In the genomic region with DNA sequence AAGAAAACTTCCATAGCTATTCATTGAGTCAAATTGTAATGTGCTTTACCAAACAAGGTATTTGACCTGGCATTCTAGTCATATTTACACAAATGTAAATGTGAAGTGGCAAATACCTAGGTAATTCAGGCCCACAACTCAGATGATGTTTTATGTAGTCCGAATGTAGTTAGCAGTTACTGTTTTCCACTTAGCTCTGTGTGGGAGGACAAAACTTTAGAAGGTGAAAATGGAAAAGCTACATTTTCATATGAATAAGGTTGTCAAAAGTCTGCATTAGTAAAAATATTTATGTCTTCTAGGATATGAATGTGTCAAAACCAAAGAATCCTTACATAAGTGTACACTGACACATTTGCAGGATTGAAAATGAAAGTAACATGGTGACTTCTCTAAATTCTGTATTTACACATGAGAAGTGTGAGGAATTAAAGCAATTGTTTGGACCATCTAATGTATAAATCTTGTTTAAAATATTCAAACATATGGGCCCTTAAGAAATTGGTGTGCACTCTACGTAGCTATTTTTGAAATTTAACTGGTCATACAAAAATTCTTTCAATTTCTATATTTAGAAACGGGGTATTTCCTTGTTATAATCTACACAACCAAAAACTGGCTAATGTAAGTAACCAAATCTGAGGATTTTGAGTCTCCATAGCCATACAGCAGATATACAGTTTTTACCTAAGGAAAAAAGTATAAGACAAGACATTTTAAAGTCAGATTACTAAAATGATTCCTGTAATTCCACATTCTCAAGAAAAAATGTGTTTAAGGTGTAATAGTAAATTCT, we compare ENCODE assay signal across 8 cellular contexts. TPM values are rescaled to one million over a fixed set of nuclear protein-coding genes. Genes with fewer than 3 reads are reported as not detected.
DNase-seq lines count a peak whose midpoint lies in the region; ATAC-seq, FAIRE-seq and TF ChIP-seq lines count a peak whose summit lies in the region.

No MANE protein-coding gene starts in this region.

- H3K9ac ChIP-seq in PC-3 (ENCODE audit: low read length), result peak overlapping the region; percentile 99

- POLR2A ChIA-PET in PC-3 (lab: Charles Lee; ENCODE audit: unreplicated experiment), result no interaction called here

- TF ChIP-seq CTCF in PC-3 (conservative IDR thresholded peaks at IDR 0.05; ENCODE audit: low read depth, low read length), result no peak
- TF ChIP-seq CTCF in coronary artery (IDR thresholded peaks at IDR 0.05), result no peak
- no peak for TF ChIP-seq CTCF in neural crest cell (conservative IDR thresholded peaks at IDR 0.05)

- H3K36me3 Mint-ChIP-seq in stimulated activated naive CD8-positive, alpha-beta T cell treated with anti-CD3 and anti-CD28 coated beads, Interleukin-15, Interleukin-2, amounts not matched to agents 100 ng/mL and 50 ng/mL, for 24 hours (ENCODE audit: low read depth), result peaks cover 64% of the 10 kb centered on the region
- peaks cover 18% of the 10 kb centered on the region for H3K36me3 Mint-ChIP-seq in neural crest cell (ENCODE audit: low read depth)

- H3K9me2 ChIP-seq in PC-3 (replicated peaks; ENCODE audit: low read length), result no peaks in the 10 kb centered on the region

- peaks cover 88% of the 10 kb centered on the region for H3K79me2 ChIP-seq in PC-3 (ENCODE audit: low read length)

- no peak overlapping the region for H2AFZ ChIP-seq in PC-3 (ENCODE audit: low read length)

- peaks cover 4% of the 10 kb centered on the region for H3K27me3 Mint-ChIP-seq in stimulated activated naive CD8-positive, alpha-beta T cell treated with anti-CD3 and anti-CD28 coated beads, Interleukin-15, Interleukin-2, amounts not matched to agents 100 ng/mL and 50 ng/mL, for 24 hours
- H3K27me3 Mint-ChIP-seq in neural crest cell (ENCODE audit: low read depth), result peaks cover 2% of the 10 kb centered on the region

- H3K9me3 ChIP-seq in PC-3 (ENCODE audit: low read length), result no peaks in the 10 kb centered on the region

- no peak for ATAC-seq in stimulated activated naive CD8-positive, alpha-beta T cell treated with anti-CD3 and anti-CD28 coated beads, Interleukin-15, Interleukin-2, amounts not matched to agents 100 U/mL and 50 U/mL, for 24 hours
- ATAC-seq in PC-3, result no peak
- no peak for ATAC-seq in GM19035 (IDR thresholded peaks at IDR 0.05; ENCODE audit: unreplicated experiment)

- H3K4me2 ChIP-seq in PC-3 (ENCODE audit: low read length), result peak overlapping the region; percentile 88

- H3K4me3 ChIP-seq in PC-3 (ENCODE audit: low read length), result peak overlapping the region; percentile 94
- peak overlapping the region; percentile 84 for H3K4me3 ChIP-seq in coronary artery

- FAIRE-seq in HTR-8/SVneo (lab: Jason Lieb, UNC), result no peak

- H3F3A ChIP-seq in PC-3 (ENCODE audit: low read length, unreplicated experiment), result peaks cover 9% of the 10 kb centered on the region

- BruUV-seq in PC-3 (replicated peaks; lab: Mats Ljungman, UMichigan), result no TSS peak

- peak overlapping the region; percentile 98 for H3K4me3 Mint-ChIP-seq in stimulated activated naive CD8-positive, alpha-beta T cell treated with anti-CD3 and anti-CD28 coated beads, Interleukin-15, Interleukin-2, amounts not matched to agents 100 ng/mL and 50 ng/mL, for 24 hours
- H3K4me3 Mint-ChIP-seq in neural crest cell, result peak overlapping the region; percentile 94

- peaks cover 21% of the 10 kb centered on the region for H3K36me3 ChIP-seq in PC-3 (ENCODE audit: low read depth, low read length)

- no peaks in the 10 kb centered on the region for H3K27me3 ChIP-seq in PC-3 (ENCODE audit: low read length)

- in situ Hi-C loops in G401 (cut with HindIII; ENCODE audit: low sequenced_read_pairs), result no loop called here

- CTCF ChIA-PET in PC-3 (lab: Charles Lee), result no interaction called here

- no peak for DNase-seq in stimulated activated naive CD8-positive, alpha-beta T cell treated with anti-CD3 and anti-CD28 coated beads, Interleukin-15, Interleukin-2, amounts not matched to agents 100 U/mL and 50 U/mL, for 24 hours
- DNase-seq in PC-3 (peak; percentile 36), coronary artery (ENCODE audit: low spot score) (no peak), neural crest cell (ENCODE audit: low read depth, low spot score) (no peak), HTR-8/SVneo (ENCODE audit: insufficient read length, low spot score) (no peak), G401 (ENCODE audit: low spot score) (no peak)

- no peaks in the 10 kb centered on the region for H3K9me3 Mint-ChIP-seq in stimulated activated naive CD8-positive, alpha-beta T cell treated with anti-CD3 and anti-CD28 coated beads, Interleukin-15, Interleukin-2, amounts not matched to agents 100 ng/mL and 50 ng/mL, for 24 hours
- H3K9me3 Mint-ChIP-seq in neural crest cell, result no peaks in the 10 kb centered on the region

- peaks cover 57% of the 10 kb centered on the region for H3K4me1 Mint-ChIP-seq in stimulated activated naive CD8-positive, alpha-beta T cell treated with anti-CD3 and anti-CD28 coated beads, Interleukin-15, Interleukin-2, amounts not matched to agents 100 ng/mL and 50 ng/mL, for 24 hours (ENCODE audit: low read depth)
- peaks cover 63% of the 10 kb centered on the region for H3K4me1 Mint-ChIP-seq in neural crest cell

- peak overlapping the region; percentile 97 for H3K27ac ChIP-seq in PC-3 (ENCODE audit: low read length)
- peak overlapping the region; percentile 62 to 100 for H3K27ac ChIP-seq in coronary artery

- intact Hi-C loops in PC-3 (cut with micrococcal nuclease), result loop anchor here (5.0 kb wide), 2 partner anchors 175 to 255 kb away; no protein-coding TSS in a partner anchor

- peak overlapping the region; percentile 96 for H3K27ac Mint-ChIP-seq in stimulated activated naive CD8-positive, alpha-beta T cell treated with anti-CD3 and anti-CD28 coated beads, Interleukin-15, Interleukin-2, amounts not matched to agents 100 ng/mL and 50 ng/mL, for 24 hours
- H3K27ac Mint-ChIP-seq in neural crest cell (ENCODE audit: unreplicated experiment), result peak overlapping the region; percentile 90

- H3K4me1 ChIP-seq in PC-3 (ENCODE audit: insufficient read depth, low read length), result peaks cover 26% of the 10 kb centered on the region

- H4K20me1 ChIP-seq in PC-3 (ENCODE audit: low read length), result peaks cover 9% of the 10 kb centered on the region; the same call in 1 of the 2 replicates

RNA-seq across cellular contexts. Expression of a gene that starts 5.4 kb away (rescaled TPM):
- 29.2 and 37.2 TPM in 2 replicates for total RNA-seq in PC-3 (2014; rRNA removed)
- 47.9 and 52.5 TPM in 2 replicates for total RNA-seq in neural crest cell
- 65.6 and 81.7 TPM in 2 replicates for total RNA-seq in G401 (2014; rRNA removed; shearing (Covaris generic))

RNA-seq across cellular contexts. Expression of a gene that starts 26.6 kb away (rescaled TPM):
- total RNA-seq in PC-3 (2014; rRNA removed) (0.52 and 2.1 TPM in 2 replicates), neural crest cell (19.1 and 21.8 TPM in 2 replicates)
- total RNA-seq in G401 (2014; rRNA removed; shearing (Covaris generic)), result 1.0 and 1.3 TPM in 2 replicates
